29 cellular contexts compared by ENCODE assay signal in the genomic region with DNA sequence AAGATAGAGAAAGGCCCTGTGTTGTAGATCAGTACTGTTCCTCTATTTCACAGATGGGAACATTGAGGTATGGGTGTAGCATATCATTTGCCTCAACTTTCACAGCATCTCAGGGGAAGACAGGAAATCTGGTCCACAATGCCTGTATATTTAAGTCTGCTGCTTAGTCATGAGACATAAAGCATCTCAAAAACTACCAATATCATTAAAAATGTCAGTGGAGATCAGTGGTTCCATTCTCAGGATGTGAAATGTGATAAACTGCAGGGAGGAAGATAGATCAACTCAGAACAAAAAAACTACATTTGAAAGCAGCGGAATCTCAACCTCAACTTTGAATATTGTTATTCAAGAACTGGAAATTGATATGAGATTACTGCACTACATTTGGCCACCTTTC.
A peak's percentile ranks its signal among the peaks of the same experiment; 100 is the strongest.
DNase-seq lines count a peak whose midpoint lies in the region; FAIRE-seq and TF ChIP-seq lines count a peak whose summit lies in the region.
"Had no signal": no experiment of that assay in that cellular context is flagged by ENCODE, and none has a peak within 500 bp of the region (broad histone marks: within the 10 kb centered on the region; RNA-seq: fewer than 3 reads in every experiment).

No MANE protein-coding gene starts in this region.

- H3K27ac ChIP-seq in VCaP, result peak overlapping the region; percentile 76; the same call in 1 of the 2 replicates
- peak overlapping the region; percentile 74 for H3K27ac ChIP-seq in keratinocyte (ENCODE audit: control insufficient read depth, insufficient read depth, low read length)
- peak overlapping the region; percentile 94 for H3K27ac ChIP-seq in smooth muscle cell (ENCODE audit: low read depth)
- H3K27ac ChIP-seq in H9 (ENCODE audit: insufficient read length, low read depth, low read length), result no peak overlapping the region
- H3K27ac ChIP-seq: colonic mucosa, ovary, spleen had no signal

- H3K4me3 ChIP-seq in keratinocyte (ENCODE audit: control insufficient read depth in 2 of 3, extremely low read depth in 1 of 3, insufficient read depth in 2 of 3, low read depth in 1 of 3, low read length in 3 of 3) (peak overlapping the region in 2 of 3 experiments; percentile 10 to 17), smooth muscle cell (no peak overlapping the region)
- H3K4me3 ChIP-seq: colonic mucosa, ovary, spleen, tibial nerve had no signal

- H3K79me2 ChIP-seq in keratinocyte (ENCODE audit: control insufficient read depth, insufficient read depth, low read length) (no peaks in the 10 kb centered on the region), smooth muscle cell (ENCODE audit: low read depth) (no peaks in the 10 kb centered on the region), H9 (ENCODE audit: insufficient read depth, low read length) (no peaks in the 10 kb centered on the region)

- H3K4me1 Mint-ChIP-seq in H9, result peaks cover 17 to 37% of the 10 kb centered on the region in 2 experiments

- H3K27ac Mint-ChIP-seq in H9, result no peak overlapping the region
- H3K27ac Mint-ChIP-seq: activated B cell treated with CpG ODN at 0.5 μM for 24 hours; activated naive CD4-positive, alpha-beta T cell treated with anti-CD3 and anti-CD28 coated beads, Interleukin-2, amount 10 ng/mL, durations not matched to agents 7 days and 5 days; activated T-helper 1 cell treated with anti-CD3 and anti-CD28 coated beads, Interleukin-12 subunit alpha, Interleukin-12 subunit beta, Interleukin-2, Interleukin-4 antibody, amounts not matched to agents 30 ng/mL and 10 ng/mL and 1 ng/mL, durations not matched to agents 14 hours and 24 hours and 36 hours had no signal

- peak overlapping the region; percentile 73 for H3K4me2 ChIP-seq in keratinocyte (ENCODE audit: control insufficient read depth, extremely low read depth, insufficient read depth, low read depth, low read length)
- H3K4me2 ChIP-seq in smooth muscle cell, result peak overlapping the region; percentile 39
- H3K4me2 ChIP-seq in H9 (ENCODE audit: insufficient read depth, insufficient read length, low read length), result no peak overlapping the region

- no peak overlapping the region for H2BK12ac ChIP-seq in H9 (ENCODE audit: insufficient read length, low read depth, low read length)

- H3K9ac ChIP-seq in keratinocyte (ENCODE audit: control insufficient read depth, extremely low read depth, insufficient read depth, low read length) (peak overlapping the region; percentile 64), smooth muscle cell (ENCODE audit: low read depth) (peak overlapping the region; percentile 29), H9 (ENCODE audit: extremely low read depth, insufficient read length, low read length) (no peak overlapping the region)

- H2AK5ac ChIP-seq in H9 (ENCODE audit: insufficient read length, low read length), result no peak overlapping the region

- no peak overlapping the region for H4K91ac ChIP-seq in H9 (ENCODE audit: insufficient read length, low read depth, low read length)

- H3K4me3 Mint-ChIP-seq in H9, result no peak overlapping the region
- H3K4me3 Mint-ChIP-seq: activated B cell treated with CpG ODN at 0.5 μM for 24 hours; activated naive CD4-positive, alpha-beta T cell treated with anti-CD3 and anti-CD28 coated beads, Interleukin-2, amount 10 ng/mL, durations not matched to agents 7 days and 5 days; activated T-helper 1 cell treated with anti-CD3 and anti-CD28 coated beads, Interleukin-12 subunit alpha, Interleukin-12 subunit beta, Interleukin-2, Interleukin-4 antibody, amounts not matched to agents 30 ng/mL and 10 ng/mL and 1 ng/mL, durations not matched to agents 14 hours and 24 hours and 36 hours; effector memory CD8-positive, alpha-beta T cell; natural killer cell treated with Interleukin-12 subunit alpha and Interleukin-12 subunit beta and Interleukin-15 and Interleukin-18, amount 100 ng/mL, for 72 hours had no signal

- FAIRE-seq in keratinocyte (lab: Jason Lieb, UNC), result no peak
- FAIRE-seq: H1, HepG2, islet of Langerhans had no signal

- no peak overlapping the region for H3T11ph ChIP-seq in H9 (ENCODE audit: low read length)

- TF ChIP-seq CTCF in VCaP (conservative IDR thresholded peaks at IDR 0.05) (no peak), keratinocyte (optimal IDR thresholded peaks at IDR 0.05 in 1 of 3, IDR thresholded peaks at IDR 0.05 in 1 of 3, conservative IDR thresholded peaks at IDR 0.05 in 1 of 3; ENCODE audit: extremely low read depth in 1 of 3, insufficient read depth in 2 of 3, low read length in 3 of 3) (no peak), smooth muscle cell (IDR thresholded peaks at IDR 0.05; ENCODE audit: borderline replicate concordance, insufficient read depth, poor library complexity, severe bottlenecking) (no peak), H9 (conservative IDR thresholded peaks at IDR 0.05) (no peak)

- H2BK120ac ChIP-seq in H9 (ENCODE audit: low read depth, low read length, poor library complexity, severe bottlenecking), result no peak overlapping the region

- H2AFZ ChIP-seq in keratinocyte (ENCODE audit: control insufficient read depth, low read length) (no peak overlapping the region), smooth muscle cell (ENCODE audit: low read depth) (no peak overlapping the region), H9 (ENCODE audit: low read length) (no peak overlapping the region)

- H2BK5ac ChIP-seq in H9 (ENCODE audit: insufficient read length, low read length), result no peak overlapping the region

- no peak overlapping the region for H3K14ac ChIP-seq in H9 (ENCODE audit: insufficient read depth, low read length)

- H4K8ac ChIP-seq in H9 (replicated peaks; ENCODE audit: insufficient read length, low read depth, low read length), result no peak overlapping the region

- no peak overlapping the region for H3K18ac ChIP-seq in H9 (ENCODE audit: insufficient read length, low read depth, low read length)

- H3F3A ChIP-seq in smooth muscle cell (ENCODE audit: low read depth), result peaks cover 40% of the 10 kb centered on the region

- H3K9me3 ChIP-seq in keratinocyte (ENCODE audit: control insufficient read depth, low read depth, low read length) (no peaks in the 10 kb centered on the region), smooth muscle cell (replicated peaks; ENCODE audit: low read depth) (no peaks in the 10 kb centered on the region), H9 (ENCODE audit: control insufficient read depth, low read depth, low read length) (no peaks in the 10 kb centered on the region)
- H3K9me3 ChIP-seq: colonic mucosa, ovary, spleen, tibial nerve had no signal

- peak; percentile 71 for DNase-seq in ELR (ENCODE audit: low read depth)
- DNase-seq in keratinocyte (ENCODE audit: low read depth, low spot score), result no peak
- DNase-seq in smooth muscle cell (lab: John Stamatoyannopoulos, UW; ENCODE audit: unreplicated experiment), result no peak
- DNase-seq in H9, result no peak
- DNase-seq in erythroblast (lab: John Stamatoyannopoulos, UW), result no peak
- no peak for DNase-seq in activated naive CD4-positive, alpha-beta T cell (lab: John Stamatoyannopoulos, UW)
- DNase-seq: activated B cell treated with CpG ODN at 0.5 μM for 24 hours; activated CD4-positive, alpha-beta T cell treated with anti-CD3 and anti-CD28 coated beads, Interleukin-2, amount 50 U/mL, for 4 hours; activated naive CD4-positive, alpha-beta T cell treated with anti-CD3 and anti-CD28 coated beads, Interleukin-2, amount 10 ng/mL, durations not matched to agents 7 days and 5 days; amygdala; colonic mucosa; effector memory CD8-positive, alpha-beta T cell; Kasumi-1; left ventricle myocardium superior; MV-4-11; NCI-H146; NCI-H2107; NCI-H510A; ovary; retina; SHP77; spleen had no signal

- no peaks in the 10 kb centered on the region for H3K79me1 ChIP-seq in H9 (ENCODE audit: insufficient read depth, low read depth, low read length, poor library complexity, severe bottlenecking)

- no peak overlapping the region for H2BK15ac ChIP-seq in H9 (ENCODE audit: low read depth, low read length)

- TF ChIP-seq POLR2A in erythroblast (IDR thresholded peaks at IDR 0.05; ENCODE audit: low read length), result no peak

- 53% methylated on average over 1 of the region's 1 CpG for WGBS in smooth muscle cell (ENCODE audit: low lambda C conversion rate)
- WGBS in H9 (ENCODE audit: extremely low coverage, insufficient read length, low lambda C conversion rate), result no CpG with 5 or more reads among the region's 1 CpG

- H3K9me3 Mint-ChIP-seq in H9, result no peaks in the 10 kb centered on the region
- H3K9me3 Mint-ChIP-seq: activated naive CD4-positive, alpha-beta T cell treated with anti-CD3 and anti-CD28 coated beads, Interleukin-2, amount 10 ng/mL, durations not matched to agents 7 days and 5 days; effector memory CD8-positive, alpha-beta T cell had no signal

- no peaks in the 10 kb centered on the region for H3K27me3 Mint-ChIP-seq in H9 (ENCODE audit: low read depth)
- H3K27me3 Mint-ChIP-seq: activated B cell treated with CpG ODN at 0.5 μM for 24 hours; activated naive CD4-positive, alpha-beta T cell treated with anti-CD3 and anti-CD28 coated beads, Interleukin-2, amount 10 ng/mL, durations not matched to agents 7 days and 5 days; effector memory CD8-positive, alpha-beta T cell had no signal

- H3K36me3 ChIP-seq in keratinocyte (ENCODE audit: control insufficient read depth in 2 of 2, extremely low read depth in 1 of 2, insufficient read depth in 2 of 2, low read length in 2 of 2) (no peaks in the 10 kb centered on the region), smooth muscle cell (ENCODE audit: low read depth) (no peaks in the 10 kb centered on the region)
- H3K36me3 ChIP-seq: colonic mucosa, ovary, spleen, tibial nerve had no signal

- H4K5ac ChIP-seq in H9 (ENCODE audit: insufficient read length, low read depth, low read length), result no peak overlapping the region

- no peaks in the 10 kb centered on the region for H3K23me2 ChIP-seq in H9 (ENCODE audit: insufficient read length, low read depth, low read length, poor library complexity, severe bottlenecking)

- H3K4me1 ChIP-seq in keratinocyte (ENCODE audit: control insufficient read depth, extremely low read depth, insufficient read depth, low read length), result peaks cover 96% of the 10 kb centered on the region
- H3K4me1 ChIP-seq in smooth muscle cell (ENCODE audit: low read depth), result peaks cover 48% of the 10 kb centered on the region
- H3K4me1 ChIP-seq in H9 (ENCODE audit: insufficient read depth, low read length), result peaks cover 3% of the 10 kb centered on the region; the same call in 1 of the 2 replicates
- H3K4me1 ChIP-seq: colonic mucosa had no signal

- no peaks in the 10 kb centered on the region for H3K27me3 ChIP-seq in keratinocyte (ENCODE audit: control insufficient read depth, extremely low read depth, insufficient read depth, low read length)
- no peaks in the 10 kb centered on the region for H3K27me3 ChIP-seq in smooth muscle cell (ENCODE audit: low read depth)
- H3K27me3 ChIP-seq in H9 (ENCODE audit: insufficient read depth, low read length), result no peaks in the 10 kb centered on the region
- H3K27me3 ChIP-seq: colonic mucosa, ovary, spleen, tibial nerve had no signal

- no peaks in the 10 kb centered on the region for H3K9me1 ChIP-seq in keratinocyte (ENCODE audit: control insufficient read depth, extremely low read depth, insufficient read depth, low read length)

- dilution Hi-C loops in keratinocyte (cut with MboI; ENCODE audit: extremely low pct_ligation_motif_present, low sequenced_read_pairs), result no loop called here

- no peak overlapping the region for H3K56ac ChIP-seq in H9 (ENCODE audit: insufficient read length, low read depth, low read length)

- no peaks in the 10 kb centered on the region for H3K36me3 Mint-ChIP-seq in H9 (ENCODE audit: insufficient read depth in 1 of 3, low read depth in 3 of 3)
- H3K36me3 Mint-ChIP-seq: activated naive CD4-positive, alpha-beta T cell treated with anti-CD3 and anti-CD28 coated beads, Interleukin-2, amount 10 ng/mL, durations not matched to agents 7 days and 5 days had no signal

- no peak overlapping the region for H3K4ac ChIP-seq in H9 (ENCODE audit: low read depth, low read length)

- H4K20me1 ChIP-seq in keratinocyte (ENCODE audit: control insufficient read depth, extremely low read depth, insufficient read depth, low read length), result no peaks in the 10 kb centered on the region
- no peaks in the 10 kb centered on the region for H4K20me1 ChIP-seq in smooth muscle cell (ENCODE audit: low read depth)
- no peaks in the 10 kb centered on the region for H4K20me1 ChIP-seq in H9 (ENCODE audit: control insufficient read depth, insufficient read depth, insufficient read length)

- no peak overlapping the region for H3K23ac ChIP-seq in H9 (ENCODE audit: insufficient read length, low read depth, low read length)

- H2BK20ac ChIP-seq in H9 (ENCODE audit: low read depth, low read length, poor library complexity, severe bottlenecking), result no peak overlapping the region
